8 cellular contexts compared by ENCODE assay signal in the genomic region with DNA sequence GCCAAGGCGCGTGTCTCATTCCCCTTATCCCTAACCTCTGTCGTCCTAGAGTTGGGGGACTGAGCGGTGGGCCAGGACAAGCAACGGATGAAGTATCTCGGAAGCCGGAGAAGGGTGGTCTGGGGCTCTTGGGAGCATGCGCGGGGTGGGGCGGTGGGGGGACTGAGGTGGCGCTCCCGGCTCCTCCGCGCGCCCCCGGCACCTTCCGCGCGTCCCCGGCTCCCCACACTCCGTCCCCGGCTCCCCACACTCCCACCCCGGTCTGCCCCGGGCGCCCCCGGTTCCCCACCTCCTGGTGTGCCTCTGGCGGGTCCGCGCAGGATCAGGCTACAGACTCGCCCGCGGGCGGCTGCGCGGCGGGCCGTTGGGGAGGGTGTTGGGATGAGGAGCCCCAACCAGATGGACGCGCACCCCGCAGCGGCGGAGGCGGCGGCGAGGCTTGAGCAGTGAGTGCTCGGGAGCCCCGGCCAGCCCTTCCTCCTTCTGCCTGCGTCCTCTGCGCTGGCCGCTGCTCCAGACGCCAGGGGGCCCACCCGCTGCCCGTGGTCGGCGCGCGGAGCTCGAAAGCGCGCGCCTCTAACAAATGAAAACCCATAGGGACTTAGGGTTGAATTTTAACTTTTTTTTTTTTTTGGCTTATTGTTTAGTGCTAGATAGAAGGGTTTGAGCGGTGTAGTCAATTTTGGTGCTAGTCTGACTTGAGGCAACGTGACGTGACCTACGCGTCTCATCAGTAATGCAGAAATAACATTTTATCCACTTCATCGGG. TPM values are rescaled to one million over a fixed set of nuclear protein-coding genes. Genes with fewer than 3 reads are reported as not detected.
DNase-seq lines count a peak whose midpoint lies in the region; ATAC-seq and TF ChIP-seq lines count a peak whose summit lies in the region.

No MANE protein-coding gene starts in this region.

- peak overlapping the region; percentile 79 for H3K4me3 ChIP-seq in GM23338
- H3K4me3 ChIP-seq in gastroesophageal sphincter = peak overlapping the region; percentile 16 to 46

- H2AFZ ChIP-seq in GM23338 = peak overlapping the region; percentile 86; the same call in 1 of the 2 replicates

- H4K20me1 ChIP-seq in GM23338 (replicated peaks; ENCODE audit: insufficient read depth) = no peaks in the 10 kb centered on the region

- no peak for TF ChIP-seq POLR2A in gastroesophageal sphincter (IDR thresholded peaks at IDR 0.05)

- peak; percentile 42 to 51 for TF ChIP-seq CTCF in GM23338 (conservative IDR thresholded peaks at IDR 0.05; ENCODE audit: low read depth in 2 of 2)
- peak; percentile 14 to 65 (median 36) for TF ChIP-seq CTCF in gastroesophageal sphincter (IDR thresholded peaks at IDR 0.05)
- peak; percentile 65 for TF ChIP-seq CTCF in progenitor cell of endocrine pancreas (IDR thresholded peaks at IDR 0.05; ENCODE audit: unreplicated experiment)

- H3K36me3 Mint-ChIP-seq in GM23338 (ENCODE audit: low read depth) (no peaks in the 10 kb centered on the region), progenitor cell of endocrine pancreas (ENCODE audit: insufficient read depth) (no peaks in the 10 kb centered on the region)

- H3K9me2 ChIP-seq in GM23338 (ENCODE audit: insufficient read depth) = no peaks in the 10 kb centered on the region

- H3K4me1 ChIP-seq in GM23338 (ENCODE audit: insufficient read depth) (peaks cover 5% of the 10 kb centered on the region; the same call in 1 of the 2 replicates), gastroesophageal sphincter (peaks cover 0 to 11% (median 0%) of the 10 kb centered on the region in 3 donors)

- peak overlapping the region; percentile 70 for H3K4me2 ChIP-seq in GM23338

- H3K9me3 Mint-ChIP-seq in GM23338 (peaks cover 4% of the 10 kb centered on the region; the same call in 2 of the 3 replicates), progenitor cell of endocrine pancreas (ENCODE audit: low read depth) (peaks cover 4% of the 10 kb centered on the region)

- peaks cover 13% of the 10 kb centered on the region for H3K4me1 Mint-ChIP-seq in GM23338
- peaks cover under 1% of the 10 kb centered on the region for H3K4me1 Mint-ChIP-seq in progenitor cell of endocrine pancreas (ENCODE audit: low read depth)

- no peak overlapping the region for H3K27ac Mint-ChIP-seq in GM23338
- H3K27ac Mint-ChIP-seq in progenitor cell of endocrine pancreas = no peak overlapping the region

- DNase-seq in AG08395 (ENCODE audit: low spot score) (peak; percentile 46), GM23338 (ENCODE audit: low spot score) (peak; percentile 89), SW480 (ENCODE audit: low spot score) (peak; percentile 22), progenitor cell of endocrine pancreas (ENCODE audit: low spot score, unreplicated experiment) (peak; percentile 62)
- DNase-seq in activated CD8-positive, alpha-beta memory T cell treated with anti-CD3 and anti-CD28 coated beads for 24 hours = no peak

- H3K27me3 Mint-ChIP-seq in GM23338 (ENCODE audit: insufficient read depth, low read depth, poor library complexity) (peaks cover 8% of the 10 kb centered on the region), progenitor cell of endocrine pancreas (peaks cover 19% of the 10 kb centered on the region)

- ATAC-seq in GM23338 (peak; percentile 96), gastroesophageal sphincter (peak; percentile 70), GM21367 (IDR thresholded peaks at IDR 0.05; ENCODE audit: unreplicated experiment) (no peak), GM19351 (IDR thresholded peaks at IDR 0.05; ENCODE audit: unreplicated experiment) (no peak)

- peaks cover 15% of the 10 kb centered on the region; the same call in 1 of the 2 replicates for H3K27me3 ChIP-seq in GM23338 (ENCODE audit: insufficient read depth)
- peaks cover 53% of the 10 kb centered on the region for H3K27me3 ChIP-seq in gastroesophageal sphincter

- no peaks in the 10 kb centered on the region for H3K36me3 ChIP-seq in GM23338 (ENCODE audit: insufficient read depth)
- H3K36me3 ChIP-seq in gastroesophageal sphincter = no peaks in the 10 kb centered on the region

- no peak for TF ChIP-seq EP300 in gastroesophageal sphincter (IDR thresholded peaks at IDR 0.05)

- no peaks in the 10 kb centered on the region for H3F3A ChIP-seq in GM23338 (replicated peaks; ENCODE audit: low read depth)

- no peak overlapping the region for H3K27ac ChIP-seq in GM23338 (ENCODE audit: low read depth)
- peak overlapping the region in 3 of 4 donors; percentile 1 to 56 (median 35) for H3K27ac ChIP-seq in gastroesophageal sphincter

- no peaks in the 10 kb centered on the region for H3K79me2 ChIP-seq in GM23338 (replicated peaks; ENCODE audit: insufficient read depth)

- WGBS in gastroesophageal sphincter (ENCODE audit: low coverage in 1 of 2), 2 donors = 6% methylated on average over 9 to 10 of the region's 67 CpGs

- H3K9me3 ChIP-seq in gastroesophageal sphincter = no peaks in the 10 kb centered on the region

- H3K4me3 Mint-ChIP-seq in GM23338 (peak overlapping the region; percentile 88), progenitor cell of endocrine pancreas (ENCODE audit: low read depth) (peak overlapping the region; percentile 80)

TF ChIP-seq in GM23338, 12 proteins besides CTCF, POLR2A, EP300 and RAD21:
- peak; percentile 59 for TF ChIP-seq POLR2AphosphoS5 (IDR thresholded peaks at IDR 0.05; ENCODE audit: low read depth)
- TF ChIP-seq NANOG (IDR thresholded peaks at IDR 0.05; ENCODE audit: borderline replicate concordance) = no peak
- no peak for TF ChIP-seq ZNF114 (CRISPR knock-in tag; IDR thresholded peaks at IDR 0.05)
- no peak for TF ChIP-seq STAT1 (IDR thresholded peaks at IDR 0.05; ENCODE audit: unreplicated experiment)
- TF ChIP-seq, protein P1, sequence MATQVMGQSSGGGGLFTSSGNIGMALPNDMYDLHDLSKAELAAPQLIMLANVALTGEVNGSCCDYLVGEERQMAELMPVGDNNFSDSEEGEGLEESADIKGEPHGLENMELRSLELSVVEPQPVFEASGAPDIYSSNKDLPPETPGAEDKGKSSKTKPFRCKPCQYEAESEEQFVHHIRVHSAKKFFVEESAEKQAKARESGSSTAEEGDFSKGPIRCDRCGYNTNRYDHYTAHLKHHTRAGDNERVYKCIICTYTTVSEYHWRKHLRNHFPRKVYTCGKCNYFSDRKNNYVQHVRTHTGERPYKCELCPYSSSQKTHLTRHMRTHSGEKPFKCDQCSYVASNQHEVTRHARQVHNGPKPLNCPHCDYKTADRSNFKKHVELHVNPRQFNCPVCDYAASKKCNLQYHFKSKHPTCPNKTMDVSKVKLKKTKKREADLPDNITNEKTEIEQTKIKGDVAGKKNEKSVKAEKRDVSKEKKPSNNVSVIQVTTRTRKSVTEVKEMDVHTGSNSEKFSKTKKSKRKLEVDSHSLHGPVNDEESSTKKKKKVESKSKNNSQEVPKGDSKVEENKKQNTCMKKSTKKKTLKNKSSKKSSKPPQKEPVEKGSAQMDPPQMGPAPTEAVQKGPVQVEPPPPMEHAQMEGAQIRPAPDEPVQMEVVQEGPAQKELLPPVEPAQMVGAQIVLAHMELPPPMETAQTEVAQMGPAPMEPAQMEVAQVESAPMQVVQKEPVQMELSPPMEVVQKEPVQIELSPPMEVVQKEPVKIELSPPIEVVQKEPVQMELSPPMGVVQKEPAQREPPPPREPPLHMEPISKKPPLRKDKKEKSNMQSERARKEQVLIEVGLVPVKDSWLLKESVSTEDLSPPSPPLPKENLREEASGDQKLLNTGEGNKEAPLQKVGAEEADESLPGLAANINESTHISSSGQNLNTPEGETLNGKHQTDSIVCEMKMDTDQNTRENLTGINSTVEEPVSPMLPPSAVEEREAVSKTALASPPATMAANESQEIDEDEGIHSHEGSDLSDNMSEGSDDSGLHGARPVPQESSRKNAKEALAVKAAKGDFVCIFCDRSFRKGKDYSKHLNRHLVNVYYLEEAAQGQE (IDR thresholded peaks at IDR 0.05; ENCODE audit: unreplicated experiment) = peak; percentile 8

RNA-seq across cellular contexts. Expression of a gene that starts 5.6 kb away (rescaled TPM):
- total RNA-seq in GM23338 (2014; rRNA removed; shearing (Covaris generic)) = 15.5 and 18.0 TPM in 2 replicates
- 15.2 and 17.6 TPM in 2 replicates for polyA plus RNA-seq in GM23338 (2016; fragmentation: Nextera tagmentation; extraction: Ambion mirVana)
- under 1 TPM in 2 of 4 donors, not detected in 2; 0.27 to 0.79 TPM for total RNA-seq in gastroesophageal sphincter
- total RNA-seq in progenitor cell of endocrine pancreas = 9.3 and 10.5 TPM in 2 replicates

RNA-seq across cellular contexts. Expression of a gene that starts 50.2 kb away (rescaled TPM):
- total RNA-seq in GM23338 (2014; rRNA removed; shearing (Covaris generic)) = 0.04 and 0.07 TPM in 2 replicates
- 0.05 TPM in 1 of 2 replicates, not detected in the other for polyA plus RNA-seq in GM23338 (2016; fragmentation: Nextera tagmentation; extraction: Ambion mirVana)
- total RNA-seq in gastroesophageal sphincter = not detected
- total RNA-seq in progenitor cell of endocrine pancreas = 4.0 and 4.6 TPM in 2 replicates

Comparison
In these comparisons a context has a peak if more than half of its experiments do, and no peak if none do; other contexts are left out.
1. ATAC-seq: peak in GM23338 (single experiment) and gastroesophageal sphincter (single experiment); none in GM21367 (single experiment) and GM19351 (single experiment).
2. Peak in every context shown above with its lines, with median percentiles within 50 percentile points of each other: CTCF ChIP-seq.